Comparison of ENCODE assay signal across 9 cellular contexts in the genomic region with DNA sequence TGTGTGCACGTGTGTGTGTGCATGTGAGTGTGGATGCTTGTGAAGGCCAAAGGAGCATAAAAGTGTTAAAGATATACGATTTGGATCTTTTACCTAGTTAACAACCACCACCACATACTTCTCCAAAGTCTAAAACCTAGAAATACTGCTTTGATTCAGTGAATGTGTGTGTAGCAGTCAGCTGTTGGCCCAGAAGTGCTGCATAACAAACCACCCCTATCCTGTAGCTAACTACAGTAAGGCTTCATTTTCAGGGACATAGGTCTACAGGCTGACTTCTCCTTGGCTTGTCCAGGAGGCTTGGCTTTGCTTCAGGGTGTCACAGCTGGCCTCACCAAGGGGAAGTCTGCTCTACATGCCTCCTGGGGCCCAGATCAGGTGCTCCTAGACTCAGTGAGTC. TPM values are rescaled to one million over a fixed set of nuclear protein-coding genes. Genes with fewer than 3 reads are reported as not detected.
"Had no signal": no experiment of that assay in that cellular context is flagged by ENCODE, and none has a peak within 500 bp of the region (broad histone marks: within the 10 kb centered on the region; RNA-seq: fewer than 3 reads in every experiment).

No MANE protein-coding gene starts in this region.

- FAIRE-seq: H1, H54, HTR-8/SVneo had no signal

- H2AFZ ChIP-seq: GM23338 had no signal

- DNase-seq: H9, HCEC 1CT, KBM-7 had no signal

- H3K4me3 ChIP-seq: GM23338 had no signal

- H3K4me2 ChIP-seq: GM23338 had no signal

- ATAC-seq: GM23338 had no signal

RNA-seq across cellular contexts. Expression of gene CST8, which starts 2.4 kb away (rescaled TPM):
- total RNA-seq: GM23338, H1, H9, HT-29 had no signal
- polyA plus RNA-seq: GM23338, H1, IgD-negative memory B cell had no signal

RNA-seq across cellular contexts. Expression of gene CST11, which starts 35.8 kb away (rescaled TPM):
- total RNA-seq: GM23338, H1, H9, HT-29 had no signal
- polyA plus RNA-seq: GM23338, IgD-negative memory B cell had no signal

RNA-seq across cellular contexts. Expression of gene CSTL1, which starts 49.0 kb away (rescaled TPM):
- total RNA-seq: GM23338, H1, H9, HT-29 had no signal
- polyA plus RNA-seq: GM23338, H1, IgD-negative memory B cell had no signal
